Comparison of ENCODE assay signal across 20 cellular contexts in the genomic region with DNA sequence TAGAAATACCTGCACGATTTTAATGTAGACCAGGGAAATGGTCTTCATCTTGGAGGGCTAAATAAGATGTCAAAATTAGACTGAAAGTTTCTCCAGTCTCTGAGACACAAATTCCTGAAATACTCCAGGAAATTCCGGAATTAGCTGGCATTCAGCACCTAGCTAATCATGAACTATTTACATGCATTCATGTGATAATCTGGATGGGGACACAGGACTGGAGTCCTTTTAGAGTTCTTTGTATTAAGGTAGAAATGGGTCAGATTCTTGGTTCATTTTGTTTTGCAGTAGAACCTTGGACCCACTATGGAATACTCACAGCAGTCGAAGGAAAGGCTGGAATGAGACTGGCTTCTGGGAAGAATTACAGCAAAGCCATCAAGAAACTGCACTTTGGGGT.
DNase-seq lines count a peak whose midpoint lies in the region; ATAC-seq and TF ChIP-seq lines count a peak whose summit lies in the region.
"Had no signal": no experiment of that assay in that cellular context is flagged by ENCODE, and none has a peak within 500 bp of the region (broad histone marks: within the 10 kb centered on the region; RNA-seq: fewer than 3 reads in every experiment).

No MANE protein-coding gene starts in this region.

- no peaks in the 10 kb centered on the region for H3K9me2 ChIP-seq in GM23248 (ENCODE audit: insufficient read depth)

- no peaks in the 10 kb centered on the region for H3F3A ChIP-seq in GM23248 (ENCODE audit: insufficient read depth)

- H3K4me1 Mint-ChIP-seq in natural killer cell: no peaks in the 10 kb centered on the region
- H3K4me1 Mint-ChIP-seq: IgD-negative memory B cell had no signal

- no peaks in the 10 kb centered on the region for H4K20me1 ChIP-seq in GM23248 (ENCODE audit: insufficient read depth)

- intact Hi-C loops in natural killer cell (cut with micrococcal nuclease): no loop called here

- H3K4me3 Mint-ChIP-seq in natural killer cell: no peak overlapping the region
- H3K4me3 Mint-ChIP-seq: activated CD4-positive, alpha-beta memory T cell treated with anti-CD3 and anti-CD28 coated beads for 36 hours; activated naive CD4-positive, alpha-beta T cell treated with anti-CD3 and anti-CD28 coated beads for 36 hours; IgD-negative memory B cell; nephron had no signal

- H3K4me1 ChIP-seq in GM23248 (ENCODE audit: insufficient read depth) (peaks cover 8% of the 10 kb centered on the region), iPS DF 6.9 (ENCODE audit: control insufficient read depth, insufficient read depth, low read length) (peaks cover 1% of the 10 kb centered on the region; the same call in 1 of the 2 replicates)
- H3K4me1 ChIP-seq: ascending aorta, testis had no signal

- no peak overlapping the region for H3K4me3 ChIP-seq in GM23248
- no peak overlapping the region for H3K4me3 ChIP-seq in iPS DF 6.9 (ENCODE audit: low read length)
- no peak overlapping the region for H3K4me3 ChIP-seq in retinal pigment epithelial cell (ENCODE audit: low read length)
- H3K4me3 ChIP-seq: ascending aorta, lung, testis had no signal

- H3K79me2 ChIP-seq in GM23248 (ENCODE audit: insufficient read depth): no peaks in the 10 kb centered on the region

- in situ Hi-C loops in GM23248 (cut with MboI): no loop called here

- DNase-seq in GM23248 (peak; percentile 9), amniotic epithelial cell (ENCODE audit: low read depth) (peak; percentile 9), iPS DF 6.9 (ENCODE audit: low read depth, low spot score) (peak; percentile 9), retinal pigment epithelial cell (ENCODE audit: low read depth) (peak; percentile 46), T1000 (lab: John Stamatoyannopoulos, UW) (no peak), natural killer cell (no peak)
- DNase-seq: activated CD4-positive, alpha-beta memory T cell treated with anti-CD3 and anti-CD28 coated beads for 36 hours; activated naive CD4-positive, alpha-beta T cell treated with anti-CD3 and anti-CD28 coated beads for 36 hours; MV-4-11; NCI-H187; NCI-H446 treated with DMSO at 0.1 percent for 48 hours; NK-92 treated with Interleukin-12 subunit alpha and Interleukin-12 subunit beta, amount 100 ng/mL, for 24 hours; testis had no signal

- peaks cover 7 to 25% of the 10 kb centered on the region in 2 donors for H3K27me3 Mint-ChIP-seq in natural killer cell (ENCODE audit: low read depth in 2 of 2)
- H3K27me3 Mint-ChIP-seq: activated CD4-positive, alpha-beta memory T cell treated with anti-CD3 and anti-CD28 coated beads for 36 hours; IgD-negative memory B cell had no signal

- H3K9me3 ChIP-seq in GM23248 (ENCODE audit: low read depth) (no peaks in the 10 kb centered on the region), iPS DF 6.9 (ENCODE audit: control insufficient read depth, insufficient read depth, low read length) (no peaks in the 10 kb centered on the region)
- H3K9me3 ChIP-seq: ascending aorta, testis had no signal

- no peaks in the 10 kb centered on the region for H3K9me3 Mint-ChIP-seq in natural killer cell
- H3K9me3 Mint-ChIP-seq: activated CD4-positive, alpha-beta memory T cell treated with anti-CD3 and anti-CD28 coated beads for 36 hours; activated naive CD4-positive, alpha-beta T cell treated with anti-CD3 and anti-CD28 coated beads for 36 hours; IgD-negative memory B cell; nephron had no signal

- no peaks in the 10 kb centered on the region for H3K27me3 ChIP-seq in GM23248 (replicated peaks; ENCODE audit: insufficient read depth)
- H3K27me3 ChIP-seq in iPS DF 6.9 (ENCODE audit: control insufficient read depth, insufficient read depth, low read length): no peaks in the 10 kb centered on the region
- H3K27me3 ChIP-seq: ascending aorta, testis had no signal

- no peak for ATAC-seq in natural killer cell
- ATAC-seq in GM21529 (IDR thresholded peaks at IDR 0.05; ENCODE audit: unreplicated experiment): no peak
- ATAC-seq in GM21619 (IDR thresholded peaks at IDR 0.05; ENCODE audit: unreplicated experiment): no peak

- H3K27ac Mint-ChIP-seq in natural killer cell: no peak overlapping the region
- H3K27ac Mint-ChIP-seq: activated CD4-positive, alpha-beta memory T cell treated with anti-CD3 and anti-CD28 coated beads for 36 hours; activated naive CD4-positive, alpha-beta T cell treated with anti-CD3 and anti-CD28 coated beads for 36 hours; IgD-negative memory B cell; nephron had no signal

- peak overlapping the region; percentile 48 for H3K4me2 ChIP-seq in GM23248 (ENCODE audit: unreplicated experiment)

- 71 to 83% methylated on average over 3 of the region's 3 CpGs for WGBS in GM23248 (ENCODE audit: low coverage in 1 of 2, low lambda C conversion rate in 2 of 2, missing lambda C conversion rate in 2 of 2), 2 experiments
- no CpG with 5 or more reads among the region's 3 CpGs for WGBS in iPS DF 6.9 (ENCODE audit: insufficient coverage, insufficient read length)

- H2AFZ ChIP-seq in GM23248: 0 out of 2 replicates have a peak overlapping the region, but pooled peaks have one; percentile 7

- H3K9ac ChIP-seq in GM23248: no peak overlapping the region

- no peaks in the 10 kb centered on the region for H3K36me3 ChIP-seq in GM23248 (ENCODE audit: low read depth)
- no peaks in the 10 kb centered on the region for H3K36me3 ChIP-seq in iPS DF 6.9 (ENCODE audit: control insufficient read depth, insufficient read depth, low read length)
- H3K36me3 ChIP-seq: ascending aorta had no signal

- no peak overlapping the region for H3K27ac ChIP-seq in GM23248
- no peak overlapping the region for H3K27ac ChIP-seq in iPS DF 6.9 (ENCODE audit: low read length)
- H3K27ac ChIP-seq: ascending aorta, RWPE1, testis had no signal

- TF ChIP-seq CTCF in retinal pigment epithelial cell (conservative IDR thresholded peaks at IDR 0.05; ENCODE audit: low read depth, low read length) (no peak), natural killer cell (IDR thresholded peaks at IDR 0.05) (no peak)

- no peaks in the 10 kb centered on the region for H3K36me3 Mint-ChIP-seq in natural killer cell
- H3K36me3 Mint-ChIP-seq: activated CD4-positive, alpha-beta memory T cell treated with anti-CD3 and anti-CD28 coated beads for 36 hours; IgD-negative memory B cell had no signal

Comparison
In these comparisons a context has a peak if more than half of its experiments do, and no peak if none do; other contexts are left out.
1. DNase-seq: peak in GM23248 (single experiment), amniotic epithelial cell (single experiment), iPS DF 6.9 (single experiment) and retinal pigment epithelial cell (single experiment); none in T1000 (single experiment) and natural killer cell (single experiment).